In genomic region chr14:35406090-35406489, GRCh38 we compare ENCODE assay signal across 9 cellular contexts. TPM values are rescaled to one million over a fixed set of nuclear protein-coding genes. Genes with fewer than 3 reads are reported as not detected.
DNase-seq lines count a peak whose midpoint lies in the region; ATAC-seq and TF ChIP-seq lines count a peak whose summit lies in the region.
"Had no signal": no experiment of that assay in that cellular context is flagged by ENCODE, and none has a peak within 500 bp of the region (broad histone marks: within the 10 kb centered on the region; RNA-seq: fewer than 3 reads in every experiment).

No MANE protein-coding gene starts in this region.

- intact Hi-C loops in activated CD4-positive, alpha-beta T cell treated with anti-CD3 and anti-CD28 coated beads, Interleukin-2, amount 10 ng/mL, durations not matched to agents 24 days and 14 days (cut with micrococcal nuclease): loop anchor here (2.0 kb wide), 1 partner anchor 265 kb away; no protein-coding TSS in a partner anchor
- intact Hi-C loops in lower lobe of right lung (cut with DNase I): loop anchor here (10.0 kb wide), 1 partner anchor 191 kb away; no protein-coding TSS in a partner anchor

- H3K36me3 ChIP-seq in lower lobe of right lung: peaks cover 26% of the 10 kb centered on the region

- peak overlapping the region; percentile 93 for H3K4me3 ChIP-seq in lower lobe of right lung

- no peak for DNase-seq in activated CD4-positive, alpha-beta T cell treated with anti-CD3 and anti-CD28 coated beads, Interleukin-2, amount 10 ng/mL, durations not matched to agents 24 days and 14 days
- DNase-seq in activated CD4-positive, alpha-beta T cell treated with anti-CD3 and anti-CD28 coated beads for 4 hours: no peak
- no peak for DNase-seq in lower lobe of right lung
- no peak for DNase-seq in midbrain (lab: John Stamatoyannopoulos, UW)
- no peak for DNase-seq in stimulated activated CD4-positive, alpha-beta T cell treated with anti-CD3 and anti-CD28 coated beads, Interleukin-4, amount 100 ng/mL, for 1 hour
- no peak for DNase-seq in DMS53 treated with DMSO at 0.1 percent for 48 hours (lab: John Stamatoyannopoulos, UW; ENCODE audit: unreplicated experiment)
- DNase-seq: activated CD4-positive, alpha-beta T cell treated with anti-CD3 and anti-CD28 coated beads, Interleukin-2, amount 50 U/mL, for 4 hours had no signal

- H3K27me3 ChIP-seq in lower lobe of right lung (ENCODE audit: low read depth): no peaks in the 10 kb centered on the region

- TF ChIP-seq CTCF in lower lobe of right lung (IDR thresholded peaks at IDR 0.05): no peak

- H3K9me3 Mint-ChIP-seq in activated CD4-positive, alpha-beta T cell treated with anti-CD3 and anti-CD28 coated beads, Interleukin-2, amount 10 ng/mL, durations not matched to agents 24 days and 14 days: no peaks in the 10 kb centered on the region
- H3K9me3 Mint-ChIP-seq in activated naive CD8-positive, alpha-beta T cell (ENCODE audit: low read depth): no peaks in the 10 kb centered on the region

- no peaks in the 10 kb centered on the region for H3K9me3 ChIP-seq in lower lobe of right lung

- H3K27me3 Mint-ChIP-seq in activated CD4-positive, alpha-beta T cell treated with anti-CD3 and anti-CD28 coated beads, Interleukin-2, amount 10 ng/mL, durations not matched to agents 24 days and 14 days: no peaks in the 10 kb centered on the region
- no peaks in the 10 kb centered on the region for H3K27me3 Mint-ChIP-seq in activated naive CD8-positive, alpha-beta T cell

- H3K4me1 Mint-ChIP-seq in activated CD4-positive, alpha-beta T cell treated with anti-CD3 and anti-CD28 coated beads, Interleukin-2, amount 10 ng/mL, durations not matched to agents 24 days and 14 days: peaks cover 33% of the 10 kb centered on the region
- H3K4me1 Mint-ChIP-seq in activated naive CD8-positive, alpha-beta T cell (ENCODE audit: low read depth): peaks cover 28% of the 10 kb centered on the region

- no peak for ATAC-seq in lower lobe of right lung

- peak overlapping the region; percentile 97 for H3K4me3 Mint-ChIP-seq in activated CD4-positive, alpha-beta T cell treated with anti-CD3 and anti-CD28 coated beads, Interleukin-2, amount 10 ng/mL, durations not matched to agents 24 days and 14 days
- peak overlapping the region; percentile 92 for H3K4me3 Mint-ChIP-seq in activated naive CD8-positive, alpha-beta T cell

- H3K27ac ChIP-seq in lower lobe of right lung: peak overlapping the region; percentile 100
- H3K27ac ChIP-seq in temporal lobe (ENCODE audit: low read depth, low read length): peak overlapping the region; percentile 97

- peaks cover 39% of the 10 kb centered on the region for H3K4me1 ChIP-seq in lower lobe of right lung

- H3K36me3 Mint-ChIP-seq in activated CD4-positive, alpha-beta T cell treated with anti-CD3 and anti-CD28 coated beads, Interleukin-2, amount 10 ng/mL, durations not matched to agents 24 days and 14 days (ENCODE audit: low read depth): peaks cover 31% of the 10 kb centered on the region
- peaks cover 21% of the 10 kb centered on the region for H3K36me3 Mint-ChIP-seq in activated naive CD8-positive, alpha-beta T cell

- peak overlapping the region; percentile 99 for H3K27ac Mint-ChIP-seq in activated CD4-positive, alpha-beta T cell treated with anti-CD3 and anti-CD28 coated beads, Interleukin-2, amount 10 ng/mL, durations not matched to agents 24 days and 14 days
- peak overlapping the region; percentile 96 for H3K27ac Mint-ChIP-seq in activated naive CD8-positive, alpha-beta T cell

RNA-seq across cellular contexts. Expression of gene NFKBIA, which starts 1.5 kb away (rescaled TPM):
- total RNA-seq in activated CD4-positive, alpha-beta T cell treated with anti-CD3 and anti-CD28 coated beads, Interleukin-2, amount 10 ng/mL, durations not matched to agents 24 days and 14 days: 506 and 534 TPM in 2 replicates
- total RNA-seq in lower lobe of right lung (331 TPM), temporal lobe (22.4 TPM)

Comparison
In these comparisons a context has a peak if more than half of its experiments do, and no peak if none do; other contexts are left out.
1. RNA of gene NFKBIA, which starts 1.5 kb away (total RNA-seq): 506 to 534 TPM in activated CD4-positive, alpha-beta T cell treated with anti-CD3 and anti-CD28 coated beads, Interleukin-2, amount 10 ng/mL, durations not matched to agents 24 days and 14 days and 331 TPM in lower lobe of right lung (single experiment); 22.4 TPM in temporal lobe (single experiment); every median in the first group is over 10 times any median in the second.